In genomic region chr11:63671322-63672155, GRCh38 we compare ENCODE assay signal across 8 cellular contexts. TPM values are rescaled to one million over a fixed set of nuclear protein-coding genes. Genes with fewer than 3 reads are reported as not detected.
DNase-seq lines count a peak whose midpoint lies in the region; ATAC-seq and TF ChIP-seq lines count a peak whose summit lies in the region.

TSS of gene ATL3 (minus strand) at chr11:63671376. CDS start at chr11:63671335, 41 bp downstream.

- peak; percentile 83 for ATAC-seq in GM18505 (IDR thresholded peaks at IDR 0.05; ENCODE audit: unreplicated experiment)
- peak; percentile 82 for ATAC-seq in HG02970 (IDR thresholded peaks at IDR 0.05; ENCODE audit: low FRiP score, unreplicated experiment)

- intact Hi-C loops in vagina (cut with DNase I) = no loop called here

- peak within 1 kb of the TSS; percentile 96 for H3K27ac ChIP-seq in rectal smooth muscle tissue (ENCODE audit: low read depth, low read length)
- H3K27ac ChIP-seq in vagina = peak within 1 kb of the TSS; percentile 96

- in situ Hi-C loops in astrocyte of the cerebellum (cut with HindIII; ENCODE audit: low sequenced_read_pairs) = no loop called here

- TF ChIP-seq POLR2A in GM18505 (IDR thresholded peaks at IDR 0.05; ENCODE audit: borderline replicate concordance, extremely low read depth, insufficient read depth, insufficient read length) = peak; percentile 56
- peak in 1 of 2 donors; percentile 57 for TF ChIP-seq POLR2A in vagina (IDR thresholded peaks at IDR 0.05)

- H3K9me3 ChIP-seq in vagina = no peaks in the 10 kb centered on the region

- DNase-seq in NCI-H187 treated with DMSO at 0.1 percent for 48 hours (lab: John Stamatoyannopoulos, UW) (peak; percentile 85), T-helper 9 cell (peak; percentile 96), astrocyte of the cerebellum (ENCODE audit: low read depth) (peak; percentile 86), hepatic stellate cell (ENCODE audit: low spot score) (peak; percentile 93), vagina (ENCODE audit: extremely low spot score in 2 of 2) (peak in 1 of 2 donors; percentile 96)

- no peaks in the 10 kb centered on the region for H3K27me3 ChIP-seq in rectal smooth muscle tissue (ENCODE audit: control insufficient read depth, insufficient read depth, low read length)
- no peaks in the 10 kb centered on the region for H3K27me3 ChIP-seq in vagina

- H3K4me1 ChIP-seq in rectal smooth muscle tissue (ENCODE audit: control insufficient read depth, insufficient read depth, low read length) = peaks cover 15% of the 10 kb centered on the region
- H3K4me1 ChIP-seq in vagina = peaks cover 42% of the 10 kb centered on the region

- TF ChIP-seq CTCF in astrocyte of the cerebellum (IDR thresholded peaks at IDR 0.05; ENCODE audit: low read depth, low read length, missing control alignments) (no peak), vagina (IDR thresholded peaks at IDR 0.05) (no peak)

- H3K4me3 ChIP-seq in astrocyte of the cerebellum (ENCODE audit: low read depth, low read length) = peak within 1 kb of the TSS; percentile 60
- peak within 1 kb of the TSS; percentile 80 for H3K4me3 ChIP-seq in rectal smooth muscle tissue (ENCODE audit: low read length)
- peak within 1 kb of the TSS; percentile 65 to 70 for H3K4me3 ChIP-seq in vagina

- H3K36me3 ChIP-seq in rectal smooth muscle tissue (ENCODE audit: control insufficient read depth, insufficient read depth, low read length) = no peaks in the 10 kb centered on the region
- H3K36me3 ChIP-seq in vagina = no peaks in the 10 kb centered on the region

- peak within 1 kb of the TSS; percentile 66 for H3K9ac ChIP-seq in rectal smooth muscle tissue (ENCODE audit: low read length)

RNA-seq across cellular contexts. Expression of gene ATL3, which starts in this region (rescaled TPM):
- 72.2 TPM for total RNA-seq in vagina
